Comparison of ENCODE assay signal across 1 cellular context in the genomic region with DNA sequence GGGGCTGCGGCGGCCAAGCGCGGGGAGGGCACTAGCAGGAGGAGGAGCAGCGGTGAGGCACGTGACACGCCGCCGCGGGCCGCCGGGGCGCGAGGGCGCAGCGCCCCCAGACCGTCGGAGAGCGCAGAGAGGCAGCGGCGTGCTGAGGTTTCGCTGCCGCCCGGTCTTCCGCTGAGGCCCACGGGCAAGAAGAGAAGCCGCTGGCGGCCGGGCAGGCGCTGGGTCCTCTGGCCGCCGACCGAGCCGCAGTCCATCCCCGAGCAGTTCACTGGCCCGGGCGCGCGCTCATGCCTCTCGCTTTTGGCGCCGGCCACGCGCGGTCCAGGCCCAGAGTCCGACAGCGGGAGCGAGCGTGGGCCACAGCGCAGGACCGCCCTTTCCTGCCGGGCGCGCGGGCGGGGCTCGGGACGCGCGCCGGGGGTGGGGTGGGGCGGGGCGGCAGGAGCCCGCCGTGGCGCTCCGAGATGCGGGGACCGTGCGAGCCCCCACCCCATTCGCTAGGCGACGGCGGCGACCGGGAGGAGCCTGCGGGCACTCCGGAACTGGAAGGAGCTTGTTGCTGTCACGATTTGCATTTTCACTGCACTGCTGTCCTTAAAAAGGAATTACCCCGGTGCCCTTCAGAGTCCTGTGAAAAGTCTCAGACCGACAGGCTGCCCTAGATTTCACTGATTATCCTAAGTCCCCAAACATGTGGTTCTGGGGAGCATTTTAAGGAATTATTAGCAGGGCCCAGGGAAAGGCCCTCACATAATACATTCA.
TF ChIP-seq lines count a peak whose summit lies in the region.

Gene MCUR1, minus strand, starts transcription at position 382 of the 762 bp plus-strand sequence. Its CDS starts 128 bp downstream, at position 254.

TF ChIP-seq in SK-N-SH treated with all-trans-retinoic acid at 6 μM for 48 hours, 23 proteins besides CTCF, POLR2A, EP300 and RAD21 (continued from another document):
- peak; percentile 12; the same call in 1 of the 2 replicates for TF ChIP-seq TSHZ2 (CRISPR knock-in tag; IDR thresholded peaks at IDR 0.05)
